8 cellular contexts compared by ENCODE assay signal in genomic region chr18:34322365-34323289, GRCh38.
DNase-seq lines count a peak whose midpoint lies in the region; ATAC-seq, FAIRE-seq and TF ChIP-seq lines count a peak whose summit lies in the region.

No MANE protein-coding gene starts in this region.

- peak; percentile 90 for DNase-seq in DMS53 (lab: John Stamatoyannopoulos, UW)
- DNase-seq in GM20000 (ENCODE audit: low spot score) = peak; percentile 19
- peak; percentile 40 for DNase-seq in HT1080 (ENCODE audit: low read depth)
- DNase-seq in PC-9 = peak; percentile 31 to 32
- peak; percentile 0 for DNase-seq in myocyte (ENCODE audit: low read depth)
- no peak for DNase-seq in mesenteric fat pad (ENCODE audit: low spot score)
- DNase-seq in T-helper 17 cell = no peak

- no peak overlapping the region for H3K4me3 Mint-ChIP-seq in T-helper 17 cell

- H3K27me3 ChIP-seq in PC-9 (ENCODE audit: insufficient read depth, low read depth) = no peaks in the 10 kb centered on the region

- H3K27ac ChIP-seq in PC-9 = no peak overlapping the region

- H2AFZ ChIP-seq in PC-9 = no peak overlapping the region

- no peaks in the 10 kb centered on the region for H3K36me3 ChIP-seq in PC-9 (ENCODE audit: low read depth)

- no peaks in the 10 kb centered on the region for H3F3A ChIP-seq in PC-9 (ENCODE audit: insufficient read depth, low read depth)

- no TSS peak for BruUV-seq in PC-9 (replicated peaks; lab: Mats Ljungman, UMichigan)

- peak; percentile 26 for FAIRE-seq in endometrium (lab: Jason Lieb, UNC)

- H4K20me1 ChIP-seq in PC-9 (ENCODE audit: insufficient read depth) = no peaks in the 10 kb centered on the region

- peak; percentile 68 for TF ChIP-seq CTCF in GM20000 (IDR thresholded peaks at IDR 0.05; ENCODE audit: extremely low read depth, missing control alignments)
- peak; percentile 54 for TF ChIP-seq CTCF in PC-9 (conservative IDR thresholded peaks at IDR 0.05)

- no peak overlapping the region for H3K4me2 ChIP-seq in PC-9

- CTCF ChIA-PET in PC-9 (lab: Charles Lee) = no interaction called here

- ATAC-seq in T-helper 17 cell = no peak

- POLR2A ChIA-PET in PC-9 (lab: Charles Lee; ENCODE audit: unreplicated experiment) = no interaction called here

- no peaks in the 10 kb centered on the region for H3K4me1 ChIP-seq in PC-9 (replicated peaks; ENCODE audit: insufficient read depth)

- intact Hi-C loops in PC-9 (cut with micrococcal nuclease; ENCODE audit: unreplicated experiment) = loop anchor here (2.0 to 5.0 kb wide), 3 partner anchors 200 to 1090 kb away; no protein-coding TSS in a partner anchor

- H3K27ac Mint-ChIP-seq in T-helper 17 cell = no peak overlapping the region

- H3K9me3 ChIP-seq in PC-9 (ENCODE audit: insufficient read depth, low read depth) = no peaks in the 10 kb centered on the region
- no peaks in the 10 kb centered on the region for H3K9me3 ChIP-seq in T-helper 17 cell (ENCODE audit: control insufficient read depth, low read length, poor library complexity, severe bottlenecking)

- H3K9me2 ChIP-seq in PC-9 (ENCODE audit: insufficient read depth) = no peaks in the 10 kb centered on the region

- no peaks in the 10 kb centered on the region for H3K36me3 Mint-ChIP-seq in T-helper 17 cell (ENCODE audit: low read depth)

- no peaks in the 10 kb centered on the region for H3K79me2 ChIP-seq in PC-9 (ENCODE audit: low read depth)

- H3K4me3 ChIP-seq in PC-9 = no peak overlapping the region

- H3K4me1 Mint-ChIP-seq in T-helper 17 cell = no peaks in the 10 kb centered on the region

- no peaks in the 10 kb centered on the region for H3K27me3 Mint-ChIP-seq in T-helper 17 cell

Comparison
In these comparisons a context has a peak if more than half of its experiments do, and no peak if none do; other contexts are left out.
1. DNase-seq: peak in DMS53 (single experiment), GM20000 (single experiment), HT1080 (single experiment), PC-9 (2 of 2) and myocyte (single experiment); none in mesenteric fat pad (single experiment) and T-helper 17 cell (0 of 3).